Comparison of ENCODE assay signal across 22 cellular contexts in genomic region chr2:57893347-57893746, GRCh38.
"Had no signal": no experiment of that assay in that cellular context is flagged by ENCODE, and none has a peak within 500 bp of the region (broad histone marks: within the 10 kb centered on the region; RNA-seq: fewer than 3 reads in every experiment).

No MANE protein-coding gene starts in this region.

- H3K36me3 ChIP-seq: colonic mucosa, neural progenitor cell, ovary, right atrium auricular region, tibial nerve had no signal

- H3K9me3 ChIP-seq: colonic mucosa, ovary, right atrium auricular region, testis, tibial nerve had no signal

- H3K27ac ChIP-seq: colonic mucosa, foreskin keratinocyte, neural progenitor cell, ovary, right atrium auricular region, testis, tibial nerve had no signal

- DNase-seq: colonic mucosa; effector CD4-positive, alpha-beta T cell; endodermal cell; erythroblast; foreskin keratinocyte; head of caudate nucleus; hippocampal formation; left colon; left ventricle myocardium superior; mesenchymal stem cell; midbrain; nucleus accumbens; ovary; small intestine; stimulated activated CD4-positive, alpha-beta T cell treated with anti-CD3 and anti-CD28 coated beads, Interleukin-12 subunit alpha, Interleukin-12 subunit beta, amount 100 ng/mL, for 4 hours; testis had no signal

- ATAC-seq: foreskin keratinocyte; left colon; left ventricle myocardium superior; natural killer cell treated with Interleukin-12 subunit alpha and Interleukin-12 subunit beta and Interleukin-15 and Interleukin-18, amount 100 ng/mL, for 72 hours had no signal

- H3K27ac Mint-ChIP-seq: endodermal cell; natural killer cell treated with Interleukin-12 subunit alpha and Interleukin-12 subunit beta and Interleukin-15 and Interleukin-18, amount 100 ng/mL, for 72 hours; neural progenitor cell; stimulated activated naive CD8-positive, alpha-beta T cell treated with anti-CD3 and anti-CD28 coated beads, Interleukin-15, Interleukin-2, amounts not matched to agents 100 ng/mL and 50 ng/mL, for 24 hours had no signal

- H3K4me1 Mint-ChIP-seq: endodermal cell, neural progenitor cell had no signal

- H3K27me3 Mint-ChIP-seq: stimulated activated naive CD8-positive, alpha-beta T cell treated with anti-CD3 and anti-CD28 coated beads, Interleukin-15, Interleukin-2, amounts not matched to agents 100 ng/mL and 50 ng/mL, for 24 hours had no signal

- H3K9me3 Mint-ChIP-seq: endodermal cell; natural killer cell treated with Interleukin-12 subunit alpha and Interleukin-12 subunit beta and Interleukin-15 and Interleukin-18, amount 100 ng/mL, for 72 hours; neural progenitor cell; stimulated activated naive CD8-positive, alpha-beta T cell treated with anti-CD3 and anti-CD28 coated beads, Interleukin-15, Interleukin-2, amounts not matched to agents 100 ng/mL and 50 ng/mL, for 24 hours had no signal

- H3K4me3 Mint-ChIP-seq: endodermal cell; natural killer cell treated with Interleukin-12 subunit alpha and Interleukin-12 subunit beta and Interleukin-15 and Interleukin-18, amount 100 ng/mL, for 72 hours; neural progenitor cell; stimulated activated naive CD8-positive, alpha-beta T cell treated with anti-CD3 and anti-CD28 coated beads, Interleukin-15, Interleukin-2, amounts not matched to agents 100 ng/mL and 50 ng/mL, for 24 hours had no signal

- H3K4me1 ChIP-seq: colonic mucosa, foreskin keratinocyte, neural progenitor cell, right atrium auricular region, testis, tibial nerve had no signal

- H3K27me3 ChIP-seq: colonic mucosa, neural progenitor cell, ovary, right atrium auricular region, testis, tibial nerve had no signal

- H3K36me3 Mint-ChIP-seq: natural killer cell treated with Interleukin-12 subunit alpha and Interleukin-12 subunit beta and Interleukin-15 and Interleukin-18, amount 100 ng/mL, for 72 hours; neural progenitor cell had no signal

- H3K4me3 ChIP-seq: colonic mucosa, lung, neural progenitor cell, ovary, right atrium auricular region, testis, tibial nerve had no signal
